10 cellular contexts compared by ENCODE assay signal in the genomic region with DNA sequence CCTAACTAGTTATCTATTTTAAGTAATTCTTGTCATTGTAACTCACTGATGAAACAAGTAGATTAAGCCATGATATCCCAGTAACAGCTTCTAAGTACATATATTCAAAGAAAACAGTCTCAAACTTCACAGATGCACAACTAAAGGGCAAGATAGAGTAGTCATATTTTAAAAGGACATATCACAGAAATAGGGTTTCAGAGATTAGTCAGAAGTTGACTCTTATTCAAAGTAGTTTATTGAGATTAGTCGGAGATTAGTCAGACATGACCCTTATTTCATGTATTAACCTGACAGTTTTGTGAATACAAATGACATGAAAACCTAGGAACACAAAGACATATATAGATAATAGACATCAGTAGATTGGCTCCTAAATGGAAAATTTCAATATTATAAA.
DNase-seq lines count a peak whose midpoint lies in the region; ATAC-seq and TF ChIP-seq lines count a peak whose summit lies in the region.
"Had no signal": no experiment of that assay in that cellular context is flagged by ENCODE, and none has a peak within 500 bp of the region (broad histone marks: within the 10 kb centered on the region; RNA-seq: fewer than 3 reads in every experiment).

No MANE protein-coding gene starts in this region.

- H3K4me3 ChIP-seq in choroid plexus epithelial cell (ENCODE audit: low read depth, low read length), result no peak overlapping the region
- H3K4me3 ChIP-seq: tibial nerve had no signal

- ATAC-seq in GM18498 (IDR thresholded peaks at IDR 0.05; ENCODE audit: unreplicated experiment), result peak; percentile 81
- ATAC-seq in GM21447 (IDR thresholded peaks at IDR 0.05; ENCODE audit: unreplicated experiment), result peak; percentile 89
- peak; percentile 96 for ATAC-seq in HG03342 (IDR thresholded peaks at IDR 0.05; ENCODE audit: unreplicated experiment)

- no peak for TF ChIP-seq CTCF in choroid plexus epithelial cell (conservative IDR thresholded peaks at IDR 0.05; ENCODE audit: low read depth, low read length)

- peak; percentile 14 for DNase-seq in choroid plexus epithelial cell (ENCODE audit: low read depth)
- DNase-seq in 8988T, result no peak
- no peak for DNase-seq in COLO668 (lab: John Stamatoyannopoulos, UW; ENCODE audit: unreplicated experiment)
- DNase-seq in NCI-H446 treated with DMSO at 0.1 percent for 48 hours (lab: John Stamatoyannopoulos, UW), result no peak
- DNase-seq in DMS79 (lab: John Stamatoyannopoulos, UW), result no peak
- DNase-seq: NCI-H2081 treated with DMSO at 0.1 percent for 48 hours had no signal
